ENCODE assay signal across 8 cellular contexts in genomic region chr11:85590848-85591483, GRCh38. TPM values are rescaled to one million over a fixed set of nuclear protein-coding genes. Genes with fewer than 3 reads are reported as not detected.
DNase-seq lines count a peak whose midpoint lies in the region; ATAC-seq and TF ChIP-seq lines count a peak whose summit lies in the region.

No MANE protein-coding gene starts in this region.

- CTCF ChIA-PET in WTC11 (lab: Charles Lee): interaction anchor here (0.7 to 5.1 kb wide), 9 partner anchors 121 to 871 kb away, joined by 3 to 44 read pairs (median 4); no protein-coding TSS in a partner anchor

- DNase-seq in NCI-H510A treated with DMSO at 0.1 percent for 48 hours (lab: John Stamatoyannopoulos, UW) (peak; percentile 45), NCI-H510A (lab: John Stamatoyannopoulos, UW) (no peak), LHCN-M2 (ENCODE audit: low read depth) (peak; percentile 59), WTC11 (ENCODE audit: low spot score) (no peak), lung microvascular endothelial cell (ENCODE audit: low read depth in 2 of 2) (peak; percentile 4 to 7), nucleus accumbens (lab: John Stamatoyannopoulos, UW) (no peak), tibial artery (no peak)

- TF ChIP-seq CTCF in WTC11 (IDR thresholded peaks at IDR 0.05) (no peak), tibial artery (IDR thresholded peaks at IDR 0.05) (peak in 1 of 2 experiments; percentile 8)

- H3K27ac Mint-ChIP-seq in WTC11: no peak overlapping the region

- no peak overlapping the region for H3K27ac ChIP-seq in tibial artery

- no peak overlapping the region for H3K4me3 ChIP-seq in tibial artery

- H3K9me3 ChIP-seq in tibial artery: no peaks in the 10 kb centered on the region

- H3K27me3 Mint-ChIP-seq in WTC11 (ENCODE audit: low read depth): no peaks in the 10 kb centered on the region; the same call in 1 of the 2 replicates

- no peaks in the 10 kb centered on the region for H3K27me3 ChIP-seq in tibial artery

- no peaks in the 10 kb centered on the region for H3K4me1 ChIP-seq in tibial artery

- peaks cover 32% of the 10 kb centered on the region for H3K9me3 Mint-ChIP-seq in WTC11

- H3K4me3 Mint-ChIP-seq in WTC11: no peak overlapping the region

- peaks cover 18% of the 10 kb centered on the region for H3K4me1 Mint-ChIP-seq in WTC11

- H3K36me3 Mint-ChIP-seq in WTC11: peaks cover 33% of the 10 kb centered on the region

- intact Hi-C loops in tibial artery (cut with DNase I; ENCODE audit: low total_unique reads): no loop called here

- POLR2A ChIA-PET in WTC11 (lab: Charles Lee): no interaction called here

- ATAC-seq in WTC11: peak; percentile 59
- ATAC-seq in GM19455 (IDR thresholded peaks at IDR 0.05; ENCODE audit: unreplicated experiment): no peak

- H3K36me3 ChIP-seq in tibial artery: no peaks in the 10 kb centered on the region

TF ChIP-seq in WTC11, 78 proteins besides CTCF, POLR2A, EP300 and RAD21:
- no peak for TF ChIP-seq ZNF317 (CRISPR knock-in tag; IDR thresholded peaks at IDR 0.05; ENCODE audit: borderline replicate concordance, low read depth)
- no peak for TF ChIP-seq ARID4B (CRISPR knock-in tag; IDR thresholded peaks at IDR 0.05; ENCODE audit: borderline replicate concordance)
- TF ChIP-seq CBFB (CRISPR knock-in tag; IDR thresholded peaks at IDR 0.05; ENCODE audit: low read depth): no peak
- TF ChIP-seq CREB1 (CRISPR knock-in tag; IDR thresholded peaks at IDR 0.05): no peak
- no peak for TF ChIP-seq ZNF263 (CRISPR knock-in tag; IDR thresholded peaks at IDR 0.05; ENCODE audit: low read depth)
- no peak for TF ChIP-seq USF2 (CRISPR knock-in tag; IDR thresholded peaks at IDR 0.05)
- TF ChIP-seq ZNF219 (CRISPR knock-in tag; IDR thresholded peaks at IDR 0.05; ENCODE audit: borderline replicate concordance): no peak

RNA-seq across cellular contexts. Expression of gene DLG2, which starts 36.2 kb away (rescaled TPM):
- total RNA-seq in LHCN-M2 (2014; rRNA removed) (0.17 TPM in 1 of 2 replicates, not detected in the other), WTC11 (2021) (12.9 to 17.5 TPM (median 15.2 TPM) in 3 replicates), lung microvascular endothelial cell (0.40 and 0.44 TPM in 2 replicates)
- polyA plus RNA-seq in LHCN-M2 (2012): 0.16 TPM

RNA-seq across cellular contexts. Expression of gene TMEM126B, which starts 37.4 kb away (rescaled TPM):
- 66.9 and 86.6 TPM in 2 replicates for total RNA-seq in LHCN-M2 (2014; rRNA removed)
- polyA plus RNA-seq in LHCN-M2 (2012): 50.8 TPM
- 52.8 to 65.8 TPM (median 63.8 TPM) in 3 replicates for total RNA-seq in WTC11 (2021)
- total RNA-seq in lung microvascular endothelial cell: 35.5 and 43.8 TPM in 2 replicates

RNA-seq across cellular contexts. Expression of gene TMEM126A, which starts 56.8 kb away (rescaled TPM):
- total RNA-seq in LHCN-M2 (2014; rRNA removed): 36.7 and 42.4 TPM in 2 replicates
- polyA plus RNA-seq in LHCN-M2 (2012): 62.5 TPM
- total RNA-seq in WTC11 (2021): 34.6 to 37.2 TPM (median 36.9 TPM) in 3 replicates
- total RNA-seq in lung microvascular endothelial cell: 32.9 and 34.9 TPM in 2 replicates

Comparison
In these comparisons a context has a peak if more than half of its experiments do, and no peak if none do; other contexts are left out.
1. DNase-seq: peak in NCI-H510A treated with DMSO at 0.1 percent for 48 hours (single experiment), LHCN-M2 (single experiment) and lung microvascular endothelial cell (2 of 2); none in NCI-H510A (single experiment), WTC11 (single experiment), nucleus accumbens (0 of 56) and tibial artery (0 of 2).